ENCODE assay signal across 12 cellular contexts in genomic region chrX:2708016-2708415, GRCh38. TPM values are rescaled to one million over a fixed set of nuclear protein-coding genes. Genes with fewer than 3 reads are reported as not detected.
DNase-seq lines count a peak whose midpoint lies in the region; ATAC-seq, FAIRE-seq and TF ChIP-seq lines count a peak whose summit lies in the region.
"Had no signal": no experiment of that assay in that cellular context is flagged by ENCODE, and none has a peak within 500 bp of the region (broad histone marks: within the 10 kb centered on the region; RNA-seq: fewer than 3 reads in every experiment).

No MANE protein-coding gene starts in this region.

- no peaks in the 10 kb centered on the region for H3K27me3 Mint-ChIP-seq in activated naive CD4-positive, alpha-beta T cell treated with anti-CD3 and anti-CD28 coated beads, Interleukin-2, amount 10 ng/mL, durations not matched to agents 7 days and 5 days

- no peak for TF ChIP-seq CTCF in heart right ventricle (IDR thresholded peaks at IDR 0.05)
- TF ChIP-seq CTCF in upper lobe of left lung (IDR thresholded peaks at IDR 0.05) = no peak

- H3K27ac ChIP-seq in heart right ventricle (peak overlapping the region in 6 of 10 donors; percentile 27 to 74 (median 52)), upper lobe of left lung (peak overlapping the region; percentile 28 to 76 (median 41))

- CTCF ChIA-PET in activated naive CD4-positive, alpha-beta T cell treated with anti-CD3 and anti-CD28 coated beads, Interleukin-2, amount 10 ng/mL, durations not matched to agents 7 days and 5 days (lab: Charles Lee) = no interaction called here

- peaks cover 34 to 93% (median 78%) of the 10 kb centered on the region in 9 donors for H3K4me1 ChIP-seq in heart right ventricle
- H3K4me1 ChIP-seq in upper lobe of left lung = peaks cover 62 to 84% (median 76%) of the 10 kb centered on the region in 4 donors

- H3K9me3 Mint-ChIP-seq in activated naive CD4-positive, alpha-beta T cell treated with anti-CD3 and anti-CD28 coated beads, Interleukin-2, amount 10 ng/mL, durations not matched to agents 7 days and 5 days = no peaks in the 10 kb centered on the region

- H3K4me1 Mint-ChIP-seq in activated naive CD4-positive, alpha-beta T cell treated with anti-CD3 and anti-CD28 coated beads, Interleukin-2, amount 10 ng/mL, durations not matched to agents 7 days and 5 days = peaks cover 80% of the 10 kb centered on the region

- no peak overlapping the region for H3K4me3 ChIP-seq in heart right ventricle
- H3K4me3 ChIP-seq in upper lobe of left lung = no peak overlapping the region
- H3K4me3 ChIP-seq: left lung had no signal

- FAIRE-seq in GM12891 (lab: Jason Lieb, UNC) = no peak

- TF ChIP-seq POLR2A in upper lobe of left lung (IDR thresholded peaks at IDR 0.05) (no peak), GM12891 (IDR thresholded peaks at IDR 0.05; ENCODE audit: low read depth, low read length) (no peak)

- H3K9me3 ChIP-seq in heart right ventricle = no peaks in the 10 kb centered on the region
- no peaks in the 10 kb centered on the region for H3K9me3 ChIP-seq in upper lobe of left lung
- H3K9me3 ChIP-seq: left lung had no signal

- no peak for TF ChIP-seq EP300 in upper lobe of left lung (IDR thresholded peaks at IDR 0.05)

- no peak overlapping the region for H3K4me3 Mint-ChIP-seq in activated naive CD4-positive, alpha-beta T cell treated with anti-CD3 and anti-CD28 coated beads, Interleukin-2, amount 10 ng/mL, durations not matched to agents 7 days and 5 days

- peak overlapping the region; percentile 84 for H3K27ac Mint-ChIP-seq in activated naive CD4-positive, alpha-beta T cell treated with anti-CD3 and anti-CD28 coated beads, Interleukin-2, amount 10 ng/mL, durations not matched to agents 7 days and 5 days

- no peak for DNase-seq in heart right ventricle
- no peak for DNase-seq in Right ventricle myocardium inferior (ENCODE audit: missing footprints)
- DNase-seq in activated naive CD4-positive, alpha-beta T cell treated with anti-CD3 and anti-CD28 coated beads, Interleukin-2, amount 10 ng/mL, durations not matched to agents 7 days and 5 days = no peak
- peak; percentile 13 for DNase-seq in kidney tubule cell (ENCODE audit: low spot score)
- no peak for DNase-seq in upper lobe of left lung
- DNase-seq in NK-92 (lab: John Stamatoyannopoulos, UW; ENCODE audit: unreplicated experiment) = no peak
- no peak for DNase-seq in GM12891 (ENCODE audit: insufficient read length, low spot score)
- DNase-seq: cortex of kidney, Kasumi-1 had no signal

- no peaks in the 10 kb centered on the region for H3K27me3 ChIP-seq in heart right ventricle
- H3K27me3 ChIP-seq in upper lobe of left lung = no peaks in the 10 kb centered on the region
- H3K27me3 ChIP-seq: left lung had no signal

- WGBS in heart right ventricle, 2 donors = 62 to 69% methylated on average over 6 of the region's 6 CpGs
- 74 to 77% methylated on average over 6 of the region's 6 CpGs for WGBS in upper lobe of left lung, 2 donors

- intact Hi-C loops in heart right ventricle (cut with DNase I) = loop anchor here in 2 of 10 donors (5.0 to 10.0 kb wide), 2 partner anchors 56 to 107 kb away; no protein-coding TSS in a partner anchor
- intact Hi-C loops in Right ventricle myocardium inferior (cut with DNase I) = no loop called here

- peaks cover 49% of the 10 kb centered on the region for H3K36me3 Mint-ChIP-seq in activated naive CD4-positive, alpha-beta T cell treated with anti-CD3 and anti-CD28 coated beads, Interleukin-2, amount 10 ng/mL, durations not matched to agents 7 days and 5 days

- no peak for ATAC-seq in heart right ventricle
- no peak for ATAC-seq in Right ventricle myocardium inferior
- ATAC-seq in upper lobe of left lung (ENCODE audit: low FRiP score in 2 of 2) = no peak
- no peak for ATAC-seq in GM21526 (IDR thresholded peaks at IDR 0.05; ENCODE audit: low FRiP score, unreplicated experiment)

- peaks cover 0 to 26% (median 6%) of the 10 kb centered on the region in 9 donors for H3K36me3 ChIP-seq in heart right ventricle
- peaks cover 0 to 9% (median 3%) of the 10 kb centered on the region in 4 donors for H3K36me3 ChIP-seq in upper lobe of left lung

TF ChIP-seq in GM12891, 5 proteins besides CTCF, POLR2A, EP300 and RAD21:
- TF ChIP-seq PAX5 (IDR thresholded peaks at IDR 0.05; ENCODE audit: insufficient read depth, low read length, severe bottlenecking) (no peak), POLR2AphosphoS5 (IDR thresholded peaks at IDR 0.05; ENCODE audit: low read depth, low read length) (no peak), SPI1 (IDR thresholded peaks at IDR 0.05; ENCODE audit: low read depth, low read length) (no peak), TAF1 (IDR thresholded peaks at IDR 0.05; ENCODE audit: low read depth, low read length) (no peak), POU2F2 (IDR thresholded peaks at IDR 0.05; ENCODE audit: low read depth, low read length) (no peak)

RNA-seq across cellular contexts. Expression of gene CD99, which starts 16.9 kb away (rescaled TPM):
- total RNA-seq in heart right ventricle (100 to 1,000 TPM; 202 to 400 (median 256) TPM), Right ventricle myocardium inferior (359 TPM), upper lobe of left lung (100 to 1,000 TPM; 135 to 300 (median 233) TPM)
- 100 to 1,000 TPM; 323 to 419 TPM for polyA plus RNA-seq in heart right ventricle
- 91.8 TPM for polyA plus RNA-seq in GM12891 (2012; ENCODE audit: low read depth, missing spikeins)

RNA-seq across cellular contexts. Expression of gene XG, which starts 43.8 kb away (rescaled TPM):
- 1 to 10 TPM in 1 of 10 donors, under 1 TPM in 7, not detected in 2; 0.24 to 1.5 (median 0.30) TPM for total RNA-seq in heart right ventricle
- polyA plus RNA-seq in heart right ventricle = under 1 TPM; 0.16 to 0.29 TPM
- 0.19 TPM for total RNA-seq in Right ventricle myocardium inferior
- total RNA-seq in upper lobe of left lung = under 1 TPM in 2 of 6 donors, not detected in 4; 0.69 to 0.81 TPM
- polyA plus RNA-seq in GM12891 (2012; ENCODE audit: low read depth, missing spikeins) = not detected
- total RNA-seq: T-helper 2 cell treated with Interferon-gamma antibody and Interleukin-4, amounts not matched to agents 100 ng/mL and 5 ng/mL, for 36 hours had no signal
